Comparison of ENCODE assay signal across 17 cellular contexts in the genomic region with DNA sequence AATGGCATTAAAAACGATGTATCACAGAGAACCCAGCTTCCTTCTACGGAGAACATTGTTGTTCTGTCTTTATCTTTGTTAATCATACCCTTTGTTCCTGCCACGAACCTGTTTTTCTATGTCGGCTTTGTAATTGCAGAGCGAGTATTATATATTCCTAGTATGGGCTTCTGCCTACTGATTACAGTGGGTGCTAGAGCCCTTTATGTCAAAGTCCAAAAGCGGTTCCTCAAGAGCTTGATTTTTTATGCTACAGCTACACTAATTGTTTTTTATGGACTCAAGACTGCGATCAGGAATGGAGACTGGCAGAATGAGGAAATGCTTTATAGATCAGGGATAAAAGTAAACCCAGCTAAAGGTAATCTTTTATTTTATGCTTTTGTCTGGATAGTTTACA.
DNase-seq lines count a peak whose midpoint lies in the region; ATAC-seq, FAIRE-seq and TF ChIP-seq lines count a peak whose summit lies in the region.
"Had no signal": no experiment of that assay in that cellular context is flagged by ENCODE, and none has a peak within 500 bp of the region (broad histone marks: within the 10 kb centered on the region; RNA-seq: fewer than 3 reads in every experiment).

No MANE protein-coding gene starts in this region.

- H4K20me1 ChIP-seq in Karpas-422 (ENCODE audit: insufficient read depth, low read depth, low read length): no peaks in the 10 kb centered on the region
- H4K20me1 ChIP-seq: BLaER1 had no signal

- no peaks in the 10 kb centered on the region for H3K4me1 ChIP-seq in small intestine (ENCODE audit: control insufficient read depth in 2 of 2, insufficient read depth in 1 of 2, low read depth in 1 of 2, low read length in 1 of 2)
- no peaks in the 10 kb centered on the region for H3K4me1 ChIP-seq in Karpas-422 (ENCODE audit: low read length)

- ATAC-seq in esophagus mucosa: peak; percentile 63
- ATAC-seq in GM19328 (IDR thresholded peaks at IDR 0.05; ENCODE audit: unreplicated experiment): no peak
- no peak for ATAC-seq in HG03342 (IDR thresholded peaks at IDR 0.05; ENCODE audit: unreplicated experiment)
- ATAC-seq: HepG2 had no signal

- peak; percentile 20 for DNase-seq in midbrain (lab: John Stamatoyannopoulos, UW)
- DNase-seq in small intestine: peak; percentile 86
- no peak for DNase-seq in RCC 7860 (ENCODE audit: low spot score)
- DNase-seq in Karpas-422: no peak
- DNase-seq: 8988T; AML-193; CD8-positive, alpha-beta memory T cell; H7 had no signal

- no peaks in the 10 kb centered on the region for H3K9me3 ChIP-seq in small intestine (ENCODE audit: control insufficient read depth, low read depth)
- H3K9me3 ChIP-seq in Karpas-422 (ENCODE audit: low read length): no peaks in the 10 kb centered on the region
- H3K9me3 ChIP-seq: BLaER1, Caco-2 had no signal

- no peaks in the 10 kb centered on the region for H3K36me3 ChIP-seq in small intestine (ENCODE audit: control insufficient read depth in 2 of 2, insufficient read depth in 2 of 2, low read length in 2 of 2)
- H3K36me3 ChIP-seq in Karpas-422 (ENCODE audit: insufficient read depth, low read length): no peaks in the 10 kb centered on the region
- H3K36me3 ChIP-seq: BLaER1 had no signal

- 16 to 59% (median 36%) methylated on average over 7 of the region's 7 CpGs for WGBS in small intestine, 3 donors

- no peak overlapping the region for H3K9ac ChIP-seq in Karpas-422 (ENCODE audit: low read length)
- H3K9ac ChIP-seq: BLaER1, GM23248 had no signal

- H2AFZ ChIP-seq in Karpas-422 (ENCODE audit: low read length): no peak overlapping the region
- H2AFZ ChIP-seq: GM23248 had no signal

- H3K79me2 ChIP-seq in Karpas-422 (ENCODE audit: low read length): no peaks in the 10 kb centered on the region

- H3K4me3 ChIP-seq in small intestine (ENCODE audit: low read depth in 1 of 2, low read length in 2 of 2): no peak overlapping the region
- no peak overlapping the region for H3K4me3 ChIP-seq in Karpas-422 (ENCODE audit: low read length)
- H3K4me3 ChIP-seq: BLaER1, GM23248 had no signal

- H3K27me3 ChIP-seq in small intestine (ENCODE audit: control insufficient read depth in 2 of 2, insufficient read depth in 2 of 2, low read length in 2 of 2): no peaks in the 10 kb centered on the region
- H3K27me3 ChIP-seq in Karpas-422 (ENCODE audit: low read length): no peaks in the 10 kb centered on the region
- H3K27me3 ChIP-seq: BLaER1 had no signal

- H3K27ac ChIP-seq in VCaP: peak overlapping the region; percentile 34
- no peak overlapping the region for H3K27ac ChIP-seq in small intestine (ENCODE audit: low read depth in 1 of 2, low read length in 1 of 2)
- H3K27ac ChIP-seq in Karpas-422 (ENCODE audit: low read length): no peak overlapping the region
- H3K27ac ChIP-seq: BLaER1, GM23248 had no signal

- no peak for TF ChIP-seq CTCF in VCaP (conservative IDR thresholded peaks at IDR 0.05)

- H3K9me2 ChIP-seq in Karpas-422 (replicated peaks; ENCODE audit: insufficient read depth, low read length): no peaks in the 10 kb centered on the region

- FAIRE-seq in small intestine (lab: Jason Lieb, UNC) (no peak), RCC 7860 (lab: Jason Lieb, UNC) (no peak)
- FAIRE-seq: HepG2, HTR-8/SVneo had no signal

- no peak overlapping the region for H3K4me2 ChIP-seq in Karpas-422 (ENCODE audit: low read depth, low read length, poor library complexity, severe bottlenecking)
- H3K4me2 ChIP-seq: BLaER1 had no signal

Comparison
In these comparisons a context has a peak if more than half of its experiments do, and no peak if none do; other contexts are left out.
1. DNase-seq: peak in midbrain (single experiment) and small intestine (single experiment); none in RCC 7860 (single experiment) and Karpas-422 (single experiment).